Comparison of ENCODE assay signal across 1 cellular context in the genomic region with DNA sequence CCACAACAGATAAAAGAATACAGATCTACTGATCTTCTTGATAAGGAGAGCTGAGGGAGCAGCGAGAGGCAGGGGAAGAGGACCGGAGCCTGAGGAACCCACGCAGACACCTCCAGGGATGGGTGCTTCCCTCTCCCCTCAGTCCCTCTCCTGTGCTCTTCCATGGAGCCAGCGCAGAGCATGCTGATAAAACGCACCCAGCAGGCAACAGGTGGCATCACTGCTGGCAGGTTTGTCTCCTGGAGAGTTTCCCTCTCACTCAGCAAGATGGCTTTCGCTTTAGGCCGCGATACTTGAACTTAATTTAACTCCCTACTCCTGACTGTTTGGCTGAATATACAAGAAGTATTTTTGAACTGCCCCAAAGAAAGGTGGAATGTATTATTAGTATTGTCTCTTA.
TF ChIP-seq lines count a peak whose summit lies in the region.

No MANE protein-coding gene starts in this region.

TF ChIP-seq in IMR-90, 13 proteins besides CTCF, POLR2A, EP300 and RAD21:
- no peak for TF ChIP-seq FOS (IDR thresholded peaks at IDR 0.05; ENCODE audit: low read depth, low read length)
- TF ChIP-seq CEBPB (IDR thresholded peaks at IDR 0.05; ENCODE audit: low read depth, low read length) = no peak
- no peak for TF ChIP-seq MAFK (IDR thresholded peaks at IDR 0.05; ENCODE audit: low read depth, low read length)
- no peak for TF ChIP-seq CHD1 (IDR thresholded peaks at IDR 0.05; ENCODE audit: low read depth, low read length)
- no peak for TF ChIP-seq MXI1 (IDR thresholded peaks at IDR 0.05; ENCODE audit: borderline replicate concordance, low read depth, low read length)
